1 cellular context compared by ENCODE assay signal in genomic region chr3:66488492-66488891, GRCh38.
TF ChIP-seq lines count a peak whose summit lies in the region.

No MANE protein-coding gene starts in this region.

TF ChIP-seq in WTC11, 78 proteins besides CTCF, POLR2A, EP300 and RAD21 (continued from another document):
- no peak for TF ChIP-seq ZNF281 (CRISPR knock-in tag; IDR thresholded peaks at IDR 0.05)
- TF ChIP-seq NFATC4 (CRISPR knock-in tag; IDR thresholded peaks at IDR 0.05), result no peak
- TF ChIP-seq ZNF232 (CRISPR knock-in tag; IDR thresholded peaks at IDR 0.05), result no peak
- no peak for TF ChIP-seq ATF2 (CRISPR knock-in tag; IDR thresholded peaks at IDR 0.05; ENCODE audit: borderline replicate concordance, low read depth)
- TF ChIP-seq EMX1 (CRISPR knock-in tag; IDR thresholded peaks at IDR 0.05), result no peak
- no peak for TF ChIP-seq SMAD4 (CRISPR knock-in tag; IDR thresholded peaks at IDR 0.05)
- TF ChIP-seq IRF2 (CRISPR knock-in tag; IDR thresholded peaks at IDR 0.05; ENCODE audit: borderline replicate concordance, low read depth), result no peak
- no peak for TF ChIP-seq ATF6 (CRISPR knock-in tag; IDR thresholded peaks at IDR 0.05)
- no peak for TF ChIP-seq ELF4 (CRISPR knock-in tag; IDR thresholded peaks at IDR 0.05; ENCODE audit: low read depth)
- no peak for TF ChIP-seq ZNF219 (CRISPR knock-in tag; IDR thresholded peaks at IDR 0.05; ENCODE audit: borderline replicate concordance)
- TF ChIP-seq ESRRA (CRISPR knock-in tag; IDR thresholded peaks at IDR 0.05; ENCODE audit: borderline replicate concordance), result no peak
- no peak for TF ChIP-seq MLX (CRISPR knock-in tag; IDR thresholded peaks at IDR 0.05)
TF ChIP-seq in WTC11: peak in this region for 0.
